30 cellular contexts compared by ENCODE assay signal in the genomic region with DNA sequence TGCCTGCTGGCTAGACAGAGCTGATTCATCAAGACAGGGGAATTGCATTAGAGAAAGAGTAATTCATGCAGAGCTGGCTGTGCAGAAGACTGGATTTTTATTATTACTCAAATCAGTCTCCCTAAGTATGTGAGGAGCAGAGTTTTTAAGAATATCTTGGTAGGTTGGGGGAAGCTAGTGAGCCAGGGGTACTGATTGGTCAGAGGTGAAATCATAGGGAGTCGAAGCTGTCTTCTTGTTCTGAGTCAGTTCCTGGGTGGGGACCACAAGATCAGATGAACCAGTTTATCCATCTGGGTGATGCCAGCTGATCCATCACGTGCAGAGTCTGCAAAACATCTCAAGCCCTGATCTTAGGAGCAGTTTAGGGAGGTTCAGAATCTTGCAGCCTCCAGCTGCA. TPM values are rescaled to one million over a fixed set of nuclear protein-coding genes. Genes with fewer than 3 reads are reported as not detected.
"Had no signal": no experiment of that assay in that cellular context is flagged by ENCODE, and none has a peak within 500 bp of the region (broad histone marks: within the 10 kb centered on the region; RNA-seq: fewer than 3 reads in every experiment).

No MANE protein-coding gene starts in this region.

- H3K4me3 ChIP-seq: ascending aorta, body of pancreas, cardiac muscle cell, Peyer's patch had no signal

- H3K36me3 ChIP-seq: ascending aorta, cardiac muscle cell, Peyer's patch had no signal

- H3K27me3 ChIP-seq: ascending aorta, body of pancreas, cardiac muscle cell, Peyer's patch had no signal

- H3K4me1 ChIP-seq: ascending aorta, body of pancreas, Peyer's patch had no signal

- ATAC-seq: activated naive CD8-positive, alpha-beta T cell treated with anti-CD3 and anti-CD28 coated beads, Interleukin-2, amount 50 U/mL, for 24 hours; activated T-cell treated with anti-CD3 and anti-CD28 coated beads, Interleukin-2, amount 50 U/mL, for 4 hours; body of pancreas; T-helper 17 cell; WTC11 had no signal

- DNase-seq: activated CD4-positive, alpha-beta memory T cell treated with anti-CD3 and anti-CD28 coated beads for 36 hours; activated CD4-positive, alpha-beta T cell treated with anti-CD3 and anti-CD28 coated beads, Interleukin-2, amount 10 ng/mL, durations not matched to agents 24 days and 14 days; activated CD4-positive, CD25-positive, alpha-beta regulatory T cell treated with anti-CD3 and anti-CD28 coated beads, Interleukin-2, amount 50 U/mL, for 72 hours; activated CD8-positive, alpha-beta memory T cell treated with anti-CD3 and anti-CD28 coated beads for 24 hours; activated effector memory CD4-positive, alpha-beta T cell treated with anti-CD3 and anti-CD28 coated beads, Interleukin-2, amount 50 U/mL, for 16 hours; activated naive CD4-positive, alpha-beta T cell treated with Interleukin-2 at 50 U/mL for 16 hours; activated naive CD8-positive, alpha-beta T cell treated with anti-CD3 and anti-CD28 coated beads, Interleukin-2, amount 50 U/mL, for 24 hours; activated T-cell treated with anti-CD3 and anti-CD28 coated beads, Interleukin-2, amount 50 U/mL, for 4 hours; amniotic stem cell; body of pancreas; NCI-H1092; NCI-H1417; NCI-H1930; NCI-H2107; NCI-H2171 treated with DMSO at 0.1 percent for 48 hours; NCI-H226; NCI-H526; NCI-H774; NK-92 treated with Interleukin-12 subunit alpha and Interleukin-12 subunit beta, amount 100 ng/mL, for 24 hours; Peyer's patch; SIG-M5; T-helper 17 cell; T-helper 9 cell had no signal

- H3K9me3 ChIP-seq: ascending aorta, body of pancreas, Peyer's patch had no signal

- H3K27ac ChIP-seq: ascending aorta, body of pancreas, cardiac muscle cell, Peyer's patch had no signal

RNA-seq across cellular contexts. Expression of a gene that starts 39.8 kb away (rescaled TPM):
- total RNA-seq: activated CD4-positive, alpha-beta memory T cell treated with anti-CD3 and anti-CD28 coated beads for 36 hours; activated CD4-positive, alpha-beta T cell treated with anti-CD3 and anti-CD28 coated beads, Interleukin-2, amount 10 ng/mL, durations not matched to agents 24 days and 14 days; activated naive CD4-positive, alpha-beta T cell treated with anti-CD3 and anti-CD28 coated beads, Interleukin-2, amount 50 U/mL, for 72 hours; activated T-cell treated with anti-CD3 and anti-CD28 coated beads, Interleukin-2, amount 50 U/mL, for 4 hours; ascending aorta; body of pancreas; cardiac muscle cell; LHCN-M2; M059J; NCI-H460; T-helper 17 cell had no signal
